11 cellular contexts compared by ENCODE assay signal in the genomic region with DNA sequence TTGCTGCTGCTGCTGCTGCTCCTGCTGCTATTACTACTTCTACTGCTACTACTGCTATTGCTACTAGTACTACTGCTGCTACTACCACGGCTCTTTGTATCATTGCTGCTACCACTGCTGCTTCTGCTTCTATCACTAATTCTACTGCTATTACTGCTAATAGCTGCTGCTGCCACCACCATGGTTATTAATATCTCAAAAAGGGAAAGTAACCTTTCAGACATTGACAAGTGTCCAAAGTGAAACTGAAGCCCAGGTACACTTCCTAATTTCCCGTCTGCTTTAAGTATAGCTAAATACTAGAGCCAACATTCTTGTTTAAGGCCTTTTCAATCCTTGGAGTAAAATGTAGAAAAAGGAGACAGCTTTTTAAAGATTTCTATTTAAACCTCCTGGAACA. TPM values are rescaled to one million over a fixed set of nuclear protein-coding genes. Genes with fewer than 3 reads are reported as not detected.
A peak's percentile ranks its signal among the peaks of the same experiment; 100 is the strongest.
DNase-seq lines count a peak whose midpoint lies in the region; ATAC-seq and TF ChIP-seq lines count a peak whose summit lies in the region.
"Had no signal": no experiment of that assay in that cellular context is flagged by ENCODE, and none has a peak within 500 bp of the region (broad histone marks: within the 10 kb centered on the region; RNA-seq: fewer than 3 reads in every experiment).

No MANE protein-coding gene starts in this region.

- DNase-seq in MM.1S (peak; percentile 58), osteocyte (ENCODE audit: extremely low spot score, unreplicated experiment) (no peak), DMS114 treated with DMSO at 0.1 percent for 48 hours (lab: John Stamatoyannopoulos, UW; ENCODE audit: unreplicated experiment) (no peak), SIG-M5 (lab: John Stamatoyannopoulos, UW) (no peak), nephron progenitor cell (no peak), NCI-H510A (lab: John Stamatoyannopoulos, UW) (no peak)
- DNase-seq: GF-D8, NCI-H2029 had no signal

- H3K9me3 Mint-ChIP-seq in osteocyte (ENCODE audit: unreplicated experiment): no peaks in the 10 kb centered on the region
- no peaks in the 10 kb centered on the region for H3K9me3 Mint-ChIP-seq in nephron progenitor cell

- no peaks in the 10 kb centered on the region for H3F3A ChIP-seq in MM.1S (ENCODE audit: insufficient read depth, low read length)

- H3K4me2 ChIP-seq in MM.1S (ENCODE audit: low read depth, low read length): peak overlapping the region; percentile 31; the same call in 1 of the 2 replicates

- H3K9me3 ChIP-seq in MM.1S (replicated peaks; ENCODE audit: insufficient read depth, low read length): no peaks in the 10 kb centered on the region

- no peak overlapping the region for H3K4me3 ChIP-seq in MM.1S (ENCODE audit: low read length)

- H3K27me3 ChIP-seq in MM.1S (replicated peaks; ENCODE audit: insufficient read depth, low read length): no peaks in the 10 kb centered on the region; the same call in 1 of the 2 replicates

- TF ChIP-seq CTCF in MM.1S (IDR thresholded peaks at IDR 0.05; ENCODE audit: low read length): no peak
- TF ChIP-seq CTCF in osteocyte (IDR thresholded peaks at IDR 0.05): no peak
- no peak for TF ChIP-seq CTCF in nephron progenitor cell (IDR thresholded peaks at IDR 0.05)

- H3K4me1 Mint-ChIP-seq in osteocyte (ENCODE audit: unreplicated experiment) (peaks cover 55% of the 10 kb centered on the region), nephron progenitor cell (no peaks in the 10 kb centered on the region)

- H4K20me1 ChIP-seq in MM.1S (ENCODE audit: insufficient read depth, low read length): no peaks in the 10 kb centered on the region

- H3K4me3 Mint-ChIP-seq in osteocyte (ENCODE audit: unreplicated experiment): no peak overlapping the region
- H3K4me3 Mint-ChIP-seq in nephron progenitor cell: no peak overlapping the region

- H3K27me3 Mint-ChIP-seq in osteocyte (ENCODE audit: unreplicated experiment) (no peaks in the 10 kb centered on the region), nephron progenitor cell (ENCODE audit: low read depth, poor library complexity) (peaks cover 5% of the 10 kb centered on the region)

- H3K4me1 ChIP-seq in MM.1S (ENCODE audit: low read length): peaks cover 6% of the 10 kb centered on the region; the same call in 1 of the 2 replicates

- H3K27ac ChIP-seq in MM.1S (ENCODE audit: low read length): no peak overlapping the region

- no peaks in the 10 kb centered on the region for H3K36me3 ChIP-seq in MM.1S (replicated peaks; ENCODE audit: insufficient read depth, low read length)

- ATAC-seq in GM18909 (IDR thresholded peaks at IDR 0.05; ENCODE audit: poor library complexity, unreplicated experiment) (peak; percentile 80), HG02678 (IDR thresholded peaks at IDR 0.05; ENCODE audit: unreplicated experiment) (peak; percentile 82)
- ATAC-seq: activated CD4-positive, CD25-positive, alpha-beta regulatory T cell treated with anti-CD3 and anti-CD28 coated beads, Interleukin-2, amount 50 U/mL, for 24 hours had no signal

- H2AFZ ChIP-seq in MM.1S (ENCODE audit: low read length): no peak overlapping the region

- no peaks in the 10 kb centered on the region for H3K9me2 ChIP-seq in MM.1S (replicated peaks; ENCODE audit: insufficient read depth, low read length)

- H3K36me3 Mint-ChIP-seq in osteocyte (ENCODE audit: unreplicated experiment): no peaks in the 10 kb centered on the region
- H3K36me3 Mint-ChIP-seq in nephron progenitor cell (ENCODE audit: low read depth): no peaks in the 10 kb centered on the region

- no peak overlapping the region for H3K9ac ChIP-seq in MM.1S (ENCODE audit: low read length)

- H3K79me2 ChIP-seq in MM.1S (ENCODE audit: low read length): no peaks in the 10 kb centered on the region

- peak overlapping the region; percentile 83 for H3K27ac Mint-ChIP-seq in osteocyte (ENCODE audit: unreplicated experiment)
- no peak overlapping the region for H3K27ac Mint-ChIP-seq in nephron progenitor cell

RNA-seq across cellular contexts. Expression of a gene that starts 45.4 kb away (rescaled TPM):
- total RNA-seq in osteocyte: 41.9 and 46.5 TPM in 2 replicates
